In genomic region chr5:62649476-62650113, GRCh38 we compare ENCODE assay signal across 1 cellular context.
TF ChIP-seq lines count a peak whose summit lies in the region.

No MANE protein-coding gene starts in this region.

TF ChIP-seq in GM23338, 12 proteins besides CTCF, POLR2A, EP300 and RAD21 (continued from another document):
- no peak for TF ChIP-seq JUNB (IDR thresholded peaks at IDR 0.05; ENCODE audit: unreplicated experiment)
- no peak for TF ChIP-seq ZNF114 (CRISPR knock-in tag; IDR thresholded peaks at IDR 0.05)
- TF ChIP-seq EZH2 (IDR thresholded peaks at IDR 0.05; ENCODE audit: low read depth, unreplicated experiment), result no peak
- TF ChIP-seq ZNF462 (CRISPR knock-in tag; IDR thresholded peaks at IDR 0.05), result no peak
- no peak for TF ChIP-seq ETS1 (IDR thresholded peaks at IDR 0.05)
- no peak for TF ChIP-seq CREB1 (CRISPR knock-in tag; IDR thresholded peaks at IDR 0.05; ENCODE audit: low read depth)
- no peak for TF ChIP-seq POLR2AphosphoS5 (IDR thresholded peaks at IDR 0.05; ENCODE audit: low read depth)
- TF ChIP-seq NANOG (IDR thresholded peaks at IDR 0.05; ENCODE audit: borderline replicate concordance), result no peak
- no peak for TF ChIP-seq EZH2phosphoT487 (IDR thresholded peaks at IDR 0.05; ENCODE audit: unreplicated experiment)
- TF ChIP-seq ZNF331 (CRISPR knock-in tag; IDR thresholded peaks at IDR 0.05; ENCODE audit: low read depth), result no peak
